In genomic region chr3:186287723-186288122, GRCh38 we compare ENCODE assay signal across 12 cellular contexts.
DNase-seq lines count a peak whose midpoint lies in the region; ATAC-seq, FAIRE-seq and TF ChIP-seq lines count a peak whose summit lies in the region.
"Had no signal": no experiment of that assay in that cellular context is flagged by ENCODE, and none has a peak within 500 bp of the region (broad histone marks: within the 10 kb centered on the region; RNA-seq: fewer than 3 reads in every experiment).

No MANE protein-coding gene starts in this region.

- H3K4me3 Mint-ChIP-seq in astrocyte (ENCODE audit: unreplicated experiment): no peak overlapping the region

- in situ Hi-C loops in GM23248 (cut with MboI): no loop called here

- H3K79me2 ChIP-seq in GM23248 (ENCODE audit: insufficient read depth) (no peaks in the 10 kb centered on the region), astrocyte (ENCODE audit: insufficient read depth, low read length) (no peaks in the 10 kb centered on the region)

- H3K27me3 Mint-ChIP-seq in astrocyte (ENCODE audit: low read depth, unreplicated experiment): no peaks in the 10 kb centered on the region

- no peak overlapping the region for H2AFZ ChIP-seq in GM23248
- no peak overlapping the region for H2AFZ ChIP-seq in astrocyte (ENCODE audit: low read depth, low read length)

- peak; percentile 87 for FAIRE-seq in astrocyte (lab: Jason Lieb, UNC)
- FAIRE-seq: D721Med, kidney had no signal

- no peaks in the 10 kb centered on the region for H3K9me2 ChIP-seq in GM23248 (ENCODE audit: insufficient read depth)

- H3K27ac Mint-ChIP-seq in astrocyte (ENCODE audit: unreplicated experiment): no peak overlapping the region

- no peaks in the 10 kb centered on the region for H3K36me3 Mint-ChIP-seq in astrocyte (ENCODE audit: low read depth, unreplicated experiment)

- no peak for TF ChIP-seq EP300 in gastroesophageal sphincter (IDR thresholded peaks at IDR 0.05)

- H3K4me1 ChIP-seq in GM23248 (ENCODE audit: insufficient read depth) (peaks cover 26% of the 10 kb centered on the region), astrocyte (ENCODE audit: insufficient read depth, low read length) (peaks cover 34% of the 10 kb centered on the region), gastroesophageal sphincter (peaks cover 9 to 36% (median 19%) of the 10 kb centered on the region in 3 donors), stomach smooth muscle (ENCODE audit: control insufficient read depth, insufficient read depth, low read length) (peaks cover 10% of the 10 kb centered on the region), right lobe of liver (no peaks in the 10 kb centered on the region)

- TF ChIP-seq CTCF in astrocyte (IDR thresholded peaks at IDR 0.05; ENCODE audit: insufficient read depth, low read depth, low read length): no peak
- no peak for TF ChIP-seq CTCF in gastroesophageal sphincter (IDR thresholded peaks at IDR 0.05)
- TF ChIP-seq CTCF in right lobe of liver (IDR thresholded peaks at IDR 0.05): no peak

- ATAC-seq in gastroesophageal sphincter: peak; percentile 52
- ATAC-seq in right lobe of liver: no peak

- H3F3A ChIP-seq in GM23248 (ENCODE audit: insufficient read depth): peaks cover 39% of the 10 kb centered on the region

- H3K9me3 Mint-ChIP-seq in astrocyte (ENCODE audit: unreplicated experiment): peaks cover 2% of the 10 kb centered on the region

- H3K9ac ChIP-seq in GM23248 (no peak overlapping the region), astrocyte (ENCODE audit: low read length) (peak overlapping the region; percentile 37), stomach smooth muscle (ENCODE audit: low read length in 2 of 2) (no peak overlapping the region)

- no peaks in the 10 kb centered on the region for H3K36me3 ChIP-seq in GM23248 (ENCODE audit: low read depth)
- no peaks in the 10 kb centered on the region for H3K36me3 ChIP-seq in astrocyte (ENCODE audit: insufficient read depth, low read length)
- peaks cover 0 to 47% of the 10 kb centered on the region in 2 donors for H3K36me3 ChIP-seq in gastroesophageal sphincter
- H3K36me3 ChIP-seq in stomach smooth muscle (ENCODE audit: control insufficient read depth in 2 of 2, insufficient read depth in 2 of 2, low read length in 2 of 2): peaks cover 15 to 19% of the 10 kb centered on the region in 2 donors
- no peaks in the 10 kb centered on the region for H3K36me3 ChIP-seq in right lobe of liver

- H3K27ac ChIP-seq in GM23248: peak overlapping the region; percentile 37
- peak overlapping the region; percentile 65 for H3K27ac ChIP-seq in astrocyte (ENCODE audit: low read depth, low read length)
- H3K27ac ChIP-seq in gastroesophageal sphincter: peak overlapping the region; percentile 68 to 73 (median 72)
- H3K27ac ChIP-seq in stomach smooth muscle (ENCODE audit: low read length): peak overlapping the region; percentile 11
- H3K27ac ChIP-seq in right lobe of liver: no peak overlapping the region

- H3K4me2 ChIP-seq in GM23248 (ENCODE audit: unreplicated experiment) (peak overlapping the region; percentile 75), astrocyte (ENCODE audit: low read length) (peak overlapping the region; percentile 61)

- POLR2A ChIA-PET in HEK293T (lab: Yijun Ruan, JAX): no interaction called here

- peak; percentile 92 for DNase-seq in GM23248
- peak; percentile 95 for DNase-seq in astrocyte (ENCODE audit: low read depth)
- no peak for DNase-seq in middle frontal gyrus (ENCODE audit: extremely low spot score, low spot score)
- DNase-seq in T-helper 9 cell: no peak
- DNase-seq in right lobe of liver: no peak
- no peak for DNase-seq in HEK293T (ENCODE audit: extremely low spot score)
- DNase-seq: activated naive CD4-positive, alpha-beta T cell; kidney had no signal

- TF ChIP-seq POLR2A in gastroesophageal sphincter (IDR thresholded peaks at IDR 0.05) (no peak), right lobe of liver (IDR thresholded peaks at IDR 0.05) (no peak)

- H3K4me3 ChIP-seq in GM23248 (peak overlapping the region; percentile 34; the same call in 1 of the 2 replicates), astrocyte (ENCODE audit: insufficient read depth, low read depth, low read length) (no peak overlapping the region), gastroesophageal sphincter (no peak overlapping the region), stomach smooth muscle (ENCODE audit: low read length in 2 of 2) (no peak overlapping the region), right lobe of liver (no peak overlapping the region)
- H3K4me3 ChIP-seq: coronary artery had no signal

- peaks cover 32% of the 10 kb centered on the region for H3K27me3 ChIP-seq in GM23248 (replicated peaks; ENCODE audit: insufficient read depth)
- no peaks in the 10 kb centered on the region for H3K27me3 ChIP-seq in astrocyte (ENCODE audit: insufficient read depth, low read length)
- no peaks in the 10 kb centered on the region for H3K27me3 ChIP-seq in gastroesophageal sphincter
- H3K27me3 ChIP-seq in stomach smooth muscle (ENCODE audit: control insufficient read depth in 1 of 2, insufficient read depth in 2 of 2, low read length in 2 of 2): no peaks in the 10 kb centered on the region
- H3K27me3 ChIP-seq in right lobe of liver: no peaks in the 10 kb centered on the region

- peaks cover 12% of the 10 kb centered on the region for H3K4me1 Mint-ChIP-seq in astrocyte (ENCODE audit: low read depth, unreplicated experiment)

- no peaks in the 10 kb centered on the region for H4K20me1 ChIP-seq in GM23248 (ENCODE audit: insufficient read depth)
- no peaks in the 10 kb centered on the region for H4K20me1 ChIP-seq in astrocyte (ENCODE audit: insufficient read depth, low read length)

- H3K9me3 ChIP-seq in GM23248 (ENCODE audit: low read depth) (no peaks in the 10 kb centered on the region), astrocyte (ENCODE audit: insufficient read depth, low read depth, low read length) (no peaks in the 10 kb centered on the region), gastroesophageal sphincter (no peaks in the 10 kb centered on the region), stomach smooth muscle (ENCODE audit: control insufficient read depth in 2 of 2, low read length in 2 of 2) (no peaks in the 10 kb centered on the region), right lobe of liver (no peaks in the 10 kb centered on the region)

- intact Hi-C loops in right lobe of liver (cut with DNase I): no loop called here

- CTCF ChIA-PET in HEK293T (lab: Yijun Ruan, JAX): interaction anchor here (0.6 kb wide), 1 partner anchor 175 kb away, joined by 3 read pairs; no protein-coding TSS in a partner anchor

TF ChIP-seq in HEK293T, 16 proteins besides CTCF, POLR2A, EP300 and RAD21:
- TF ChIP-seq SUZ12 (IDR thresholded peaks at IDR 0.05) (no peak), TARDBP (IDR thresholded peaks at IDR 0.05) (no peak), BHLHE40 (IDR thresholded peaks at IDR 0.05; ENCODE audit: borderline replicate concordance) (no peak), FOXM1 (IDR thresholded peaks at IDR 0.05; ENCODE audit: borderline replicate concordance) (no peak)

Comparison
In these comparisons a context has a peak if more than half of its experiments do, and no peak if none do; other contexts are left out.
1. DNase-seq: peak in GM23248 (single experiment) and astrocyte (single experiment); none in middle frontal gyrus (single experiment), T-helper 9 cell (single experiment), right lobe of liver (0 of 3) and HEK293T (single experiment).
2. H3K27ac ChIP-seq: peak in GM23248 (single experiment), astrocyte (single experiment), gastroesophageal sphincter (4 of 4) and stomach smooth muscle (single experiment); none in right lobe of liver (0 of 3).